Comparison of ENCODE assay signal across 8 cellular contexts in genomic region chr11:10351768-10352641, GRCh38. TPM values are rescaled to one million over a fixed set of nuclear protein-coding genes. Genes with fewer than 3 reads are reported as not detected.
DNase-seq lines count a peak whose midpoint lies in the region; ATAC-seq, FAIRE-seq and TF ChIP-seq lines count a peak whose summit lies in the region.

No MANE protein-coding gene starts in this region.

- CTCF ChIA-PET in activated CD8-positive, alpha-beta memory T cell treated with anti-CD3 and anti-CD28 coated beads, Interleukin-2, amount 10 ng/mL, durations not matched to agents 7 days and 5 days (lab: Charles Lee), result interaction anchor here (0.9 kb wide), 1 partner anchor 15 kb away, joined by 4 read pairs; no protein-coding TSS in a partner anchor

- no peaks in the 10 kb centered on the region for H3K36me3 Mint-ChIP-seq in activated CD8-positive, alpha-beta memory T cell treated with anti-CD3 and anti-CD28 coated beads, Interleukin-2, amount 10 ng/mL, durations not matched to agents 7 days and 5 days

- no peaks in the 10 kb centered on the region for H3K9me3 Mint-ChIP-seq in activated CD8-positive, alpha-beta memory T cell treated with anti-CD3 and anti-CD28 coated beads, Interleukin-2, amount 10 ng/mL, durations not matched to agents 7 days and 5 days (ENCODE audit: low read depth)

- ATAC-seq in HG02588 (IDR thresholded peaks at IDR 0.05; ENCODE audit: unreplicated experiment) (no peak), GM19035 (IDR thresholded peaks at IDR 0.05; ENCODE audit: unreplicated experiment) (no peak)
- no peak for ATAC-seq in activated CD8-positive, alpha-beta memory T cell treated with anti-CD3 and anti-CD28 coated beads, Interleukin-2, amount 10 ng/mL, durations not matched to agents 7 days and 5 days

- in situ Hi-C loops in brain microvascular endothelial cell (cut with HindIII; ENCODE audit: low pct_ligation_motif_present, low sequenced_read_pairs) (no loop called here), transverse colon (cut with MboI; ENCODE audit: low pct_ligation_motif_present in 1 of 4, low pct_unique_long_range_greater_than_20kb in 1 of 4, low sequenced_read_pairs in 3 of 4) (loop anchor here in 1 of 4 donors (25.0 kb wide), 1 partner anchor 140 kb away; no protein-coding TSS in a partner anchor)

- H3K36me3 ChIP-seq in brain microvascular endothelial cell (replicated peaks), result no peaks in the 10 kb centered on the region
- H3K36me3 ChIP-seq in transverse colon, result no peaks in the 10 kb centered on the region

- FAIRE-seq in islet of Langerhans (lab: Jason Lieb, UNC), result peak; percentile 94

- H3K27me3 ChIP-seq in brain microvascular endothelial cell (replicated peaks), result no peaks in the 10 kb centered on the region
- no peaks in the 10 kb centered on the region for H3K27me3 ChIP-seq in transverse colon

- H3K4me3 ChIP-seq in brain microvascular endothelial cell (ENCODE audit: low read depth, low read length), result no peak overlapping the region
- no peak overlapping the region for H3K4me3 ChIP-seq in transverse colon

- H3K27ac ChIP-seq in brain microvascular endothelial cell (peak overlapping the region; percentile 80), transverse colon (peak overlapping the region; percentile 60 to 74 (median 67))

- no peaks in the 10 kb centered on the region for H3K4me1 Mint-ChIP-seq in activated CD8-positive, alpha-beta memory T cell treated with anti-CD3 and anti-CD28 coated beads, Interleukin-2, amount 10 ng/mL, durations not matched to agents 7 days and 5 days

- peaks cover 42% of the 10 kb centered on the region for H3K27me3 Mint-ChIP-seq in activated CD8-positive, alpha-beta memory T cell treated with anti-CD3 and anti-CD28 coated beads, Interleukin-2, amount 10 ng/mL, durations not matched to agents 7 days and 5 days

- TF ChIP-seq CTCF in brain microvascular endothelial cell (IDR thresholded peaks at IDR 0.05; ENCODE audit: low read depth, low read length, missing control alignments), result no peak
- no peak for TF ChIP-seq CTCF in transverse colon (IDR thresholded peaks at IDR 0.05)

- intact Hi-C loops in transverse colon (cut with DNase I; ENCODE audit: low total_unique reads), result no loop called here

- no peak overlapping the region for H3K27ac Mint-ChIP-seq in activated CD8-positive, alpha-beta memory T cell treated with anti-CD3 and anti-CD28 coated beads, Interleukin-2, amount 10 ng/mL, durations not matched to agents 7 days and 5 days

- no peak overlapping the region for H3K4me3 Mint-ChIP-seq in activated CD8-positive, alpha-beta memory T cell treated with anti-CD3 and anti-CD28 coated beads, Interleukin-2, amount 10 ng/mL, durations not matched to agents 7 days and 5 days

- peak; percentile 75 for DNase-seq in NCI-H1092 (lab: John Stamatoyannopoulos, UW)
- peak; percentile 91 for DNase-seq in brain microvascular endothelial cell
- peak; percentile 52 for DNase-seq in transverse colon
- no peak for DNase-seq in activated CD8-positive, alpha-beta memory T cell treated with anti-CD3 and anti-CD28 coated beads, Interleukin-2, amount 10 ng/mL, durations not matched to agents 7 days and 5 days
- DNase-seq in activated CD4-positive, CD25-positive, alpha-beta regulatory T cell treated with anti-CD3 and anti-CD28 coated beads, Interleukin-2, amount 50 U/mL, for 72 hours, result no peak

- WGBS in transverse colon (ENCODE audit: low coverage in 1 of 2), 2 donors, result 58 to 66% methylated on average over 9 to 20 of the region's 20 CpGs

- peaks cover 4 to 13% (median 8%) of the 10 kb centered on the region in 4 donors for H3K4me1 ChIP-seq in transverse colon

- no peak for TF ChIP-seq EP300 in transverse colon (IDR thresholded peaks at IDR 0.05; ENCODE audit: low read depth)

- H3K9me3 ChIP-seq in transverse colon, result no peaks in the 10 kb centered on the region

- TF ChIP-seq POLR2A in transverse colon (IDR thresholded peaks at IDR 0.05), result no peak

RNA-seq across cellular contexts. Expression of gene ADM, which starts 47.1 kb away (rescaled TPM):
- 100 to 1,000 TPM in 3 of 4 donors, 10 to 100 TPM in 1; 51.9 to 235 (median 157) TPM for total RNA-seq in transverse colon
- total RNA-seq in activated CD8-positive, alpha-beta memory T cell treated with anti-CD3 and anti-CD28 coated beads, Interleukin-2, amount 10 ng/mL, durations not matched to agents 7 days and 5 days, result 1 to 10 TPM in 1 of 2 experiments, under 1 TPM in 1; 0.54 to 3.7 TPM

RNA-seq across cellular contexts. Expression of gene SBF2, which starts 58.0 kb away (rescaled TPM):
- total RNA-seq in transverse colon, result 10 to 100 TPM; 46.4 to 71.0 (median 54.8) TPM
- total RNA-seq in activated CD8-positive, alpha-beta memory T cell treated with anti-CD3 and anti-CD28 coated beads, Interleukin-2, amount 10 ng/mL, durations not matched to agents 7 days and 5 days, result 1 to 10 TPM; 4.6 to 8.3 TPM

Comparison
In these comparisons a context has a peak if more than half of its experiments do, and no peak if none do; other contexts are left out.
1. DNase-seq: peak in NCI-H1092 (single experiment), brain microvascular endothelial cell (single experiment) and transverse colon (single experiment); none in activated CD8-positive, alpha-beta memory T cell treated with anti-CD3 and anti-CD28 coated beads, Interleukin-2, amount 10 ng/mL, durations not matched to agents 7 days and 5 days (single experiment) and activated CD4-positive, CD25-positive, alpha-beta regulatory T cell treated with anti-CD3 and anti-CD28 coated beads, Interleukin-2, amount 50 U/mL, for 72 hours (single experiment).
2. RNA of gene ADM, which starts 47.1 kb away (total RNA-seq): 51.9 to 235 TPM in transverse colon; 0.54 to 3.7 TPM in activated CD8-positive, alpha-beta memory T cell treated with anti-CD3 and anti-CD28 coated beads, Interleukin-2, amount 10 ng/mL, durations not matched to agents 7 days and 5 days; every median in the first group is over 10 times any median in the second.
3. RNA of gene SBF2, which starts 58.0 kb away (total RNA-seq): 46.4 to 71.0 TPM in transverse colon; 4.6 to 8.3 TPM in activated CD8-positive, alpha-beta memory T cell treated with anti-CD3 and anti-CD28 coated beads, Interleukin-2, amount 10 ng/mL, durations not matched to agents 7 days and 5 days; every median in the first group is over 4 times any median in the second.